In the genomic region with DNA sequence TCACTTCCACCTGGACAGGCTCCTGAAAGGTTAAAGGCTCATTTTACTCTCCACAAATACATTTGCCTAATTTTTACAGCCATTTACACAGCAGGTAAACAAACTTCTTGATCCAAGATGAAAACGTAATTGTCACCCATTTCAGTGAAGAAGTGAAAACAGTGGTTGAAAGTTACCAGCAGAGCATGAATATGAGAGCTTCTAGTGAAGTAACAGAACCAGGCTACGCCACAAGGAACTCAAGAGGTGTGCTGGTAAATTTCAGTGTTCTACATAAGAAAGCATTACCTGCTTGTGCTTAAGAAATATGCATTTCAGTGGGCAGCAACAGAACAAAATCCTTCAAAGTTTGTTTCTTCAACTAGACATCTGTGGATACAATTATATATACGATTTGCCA, we compare ENCODE assay signal across 23 cellular contexts.
A peak's percentile ranks its signal among the peaks of the same experiment; 100 is the strongest.
DNase-seq lines count a peak whose midpoint lies in the region; FAIRE-seq and TF ChIP-seq lines count a peak whose summit lies in the region.
"Had no signal": no experiment of that assay in that cellular context is flagged by ENCODE, and none has a peak within 500 bp of the region (broad histone marks: within the 10 kb centered on the region; RNA-seq: fewer than 3 reads in every experiment).

No MANE protein-coding gene starts in this region.

- no peak overlapping the region for H3K4ac ChIP-seq in mesenchymal stem cell (ENCODE audit: low read depth in 1 of 2, low read length in 2 of 2)

- H2AFZ ChIP-seq in OCI-LY3 (ENCODE audit: low read depth, low read length), result no peak overlapping the region
- H2AFZ ChIP-seq in mesenchymal stem cell (ENCODE audit: low read depth, low read length), result no peak overlapping the region

- H4K8ac ChIP-seq in mesenchymal stem cell (ENCODE audit: low read length), result no peak overlapping the region

- H3K36me3 ChIP-seq in OCI-LY3 (replicated peaks; ENCODE audit: low read depth, low read length) (no peaks in the 10 kb centered on the region), mesenchymal stem cell (ENCODE audit: control insufficient read depth in 1 of 2, insufficient read depth in 2 of 2, low read depth in 1 of 2, low read length in 2 of 2) (no peaks in the 10 kb centered on the region)
- H3K36me3 ChIP-seq: BE2C; BLaER1 treated with 17β-estradiol and CSF1 and Interleukin-3, amounts not matched to agents 10 nM and 100 nM had no signal

- 60% methylated on average over 2 of the region's 3 CpGs for WGBS in mesenchymal stem cell

- H2BK12ac ChIP-seq in mesenchymal stem cell (ENCODE audit: low read length in 2 of 2), result no peak overlapping the region

- H3K4me1 Mint-ChIP-seq in nephron progenitor cell, result peaks cover 12% of the 10 kb centered on the region
- H3K4me1 Mint-ChIP-seq: CD14-positive monocyte; CD8-positive, alpha-beta memory T cell had no signal

- peak; percentile 48 for FAIRE-seq in H54 (lab: Jason Lieb, UNC)
- FAIRE-seq: A204.1, D721Med, GM12878 had no signal

- no peak overlapping the region for H3K4me3 Mint-ChIP-seq in nephron progenitor cell
- H3K4me3 Mint-ChIP-seq: CD14-positive monocyte; CD4-positive, alpha-beta T cell; CD8-positive, alpha-beta memory T cell; H9 had no signal

- no peak overlapping the region for H2BK120ac ChIP-seq in mesenchymal stem cell (ENCODE audit: low read depth, low read length)

- H3K27ac ChIP-seq in OCI-LY3 (ENCODE audit: low read length) (no peak overlapping the region), mesenchymal stem cell (ENCODE audit: low read length, poor library complexity, severe bottlenecking) (no peak overlapping the region)
- H3K27ac ChIP-seq: 22Rv1; BLaER1 treated with 17β-estradiol and CSF1 and Interleukin-3, amounts not matched to agents 10 nM and 100 nM had no signal

- H3K27ac Mint-ChIP-seq in nephron progenitor cell, result peak overlapping the region; percentile 34
- H3K27ac Mint-ChIP-seq: CD14-positive monocyte; CD4-positive, alpha-beta T cell; CD8-positive, alpha-beta memory T cell; H9 had no signal

- H3K27me3 Mint-ChIP-seq in nephron progenitor cell (ENCODE audit: low read depth, poor library complexity), result no peaks in the 10 kb centered on the region
- H3K27me3 Mint-ChIP-seq: CD4-positive, alpha-beta T cell had no signal

- H3K4me2 ChIP-seq in OCI-LY3 (ENCODE audit: low read length), result 0 out of 2 replicates have a peak overlapping the region, but pooled peaks have one; percentile 27
- no peak overlapping the region for H3K4me2 ChIP-seq in mesenchymal stem cell (ENCODE audit: low read length, poor library complexity, severe bottlenecking)
- H3K4me2 ChIP-seq: BLaER1 treated with 17β-estradiol and CSF1 and Interleukin-3, amounts not matched to agents 10 nM and 100 nM had no signal

- no peak overlapping the region for H3K14ac ChIP-seq in mesenchymal stem cell (ENCODE audit: low read length in 2 of 2)

- DNase-seq in NCI-H2107 treated with DMSO at 0.1 percent for 48 hours (lab: John Stamatoyannopoulos, UW; ENCODE audit: unreplicated experiment), result peak; percentile 62
- no peak for DNase-seq in NCI-H2107 (lab: John Stamatoyannopoulos, UW)
- no peak for DNase-seq in H54 (ENCODE audit: insufficient read length, low spot score)
- DNase-seq in nephron progenitor cell, result no peak
- DNase-seq in stimulated activated CD4-positive, alpha-beta T cell treated with anti-CD3 and anti-CD28 coated beads, Interleukin-15, amount 100 ng/mL, for 24 hours, result no peak
- no peak for DNase-seq in Ammon's horn (ENCODE audit: low spot score)
- DNase-seq in mesenchymal stem cell, result no peak
- DNase-seq: BE2C; CD4-positive, alpha-beta T cell; CD8-positive, alpha-beta memory T cell; DMS 273 treated with DMSO at 0.1 percent for 48 hours; DMS79; EL; GDM1; GOT3; H9 had no signal

- no peak overlapping the region for H2BK15ac ChIP-seq in mesenchymal stem cell (ENCODE audit: low read depth, poor library complexity, severe bottlenecking)

- H3K9me3 ChIP-seq in OCI-LY3 (ENCODE audit: insufficient read depth, low read length) (no peaks in the 10 kb centered on the region), mesenchymal stem cell (ENCODE audit: control insufficient read depth, low read length) (no peaks in the 10 kb centered on the region)
- H3K9me3 ChIP-seq: BE2C had no signal

- peaks cover 4% of the 10 kb centered on the region for H3K36me3 Mint-ChIP-seq in nephron progenitor cell (ENCODE audit: low read depth)
- H3K36me3 Mint-ChIP-seq: CD14-positive monocyte; CD8-positive, alpha-beta memory T cell had no signal

- no peak overlapping the region for H3K9ac ChIP-seq in OCI-LY3 (ENCODE audit: low read length)
- no peak overlapping the region for H3K9ac ChIP-seq in mesenchymal stem cell (ENCODE audit: low read length)
- H3K9ac ChIP-seq: BLaER1 treated with 17β-estradiol and CSF1 and Interleukin-3, amounts not matched to agents 10 nM and 100 nM had no signal

- H3K79me1 ChIP-seq in mesenchymal stem cell (replicated peaks; ENCODE audit: low read length, poor library complexity, severe bottlenecking), result no peaks in the 10 kb centered on the region

- H3K79me2 ChIP-seq in OCI-LY3 (ENCODE audit: low read length), result no peaks in the 10 kb centered on the region

- H3K4me1 ChIP-seq in OCI-LY3 (ENCODE audit: low read length) (peaks cover 8% of the 10 kb centered on the region), mesenchymal stem cell (ENCODE audit: control insufficient read depth, insufficient read depth, low read depth, low read length) (peaks cover 2% of the 10 kb centered on the region)
- H3K4me1 ChIP-seq: BLaER1 treated with 17β-estradiol and CSF1 and Interleukin-3, amounts not matched to agents 10 nM and 100 nM had no signal

- H3K27me3 ChIP-seq in OCI-LY3 (ENCODE audit: low read depth, low read length) (no peaks in the 10 kb centered on the region), mesenchymal stem cell (ENCODE audit: control insufficient read depth in 1 of 2, insufficient read depth in 1 of 2, low read length in 2 of 2) (no peaks in the 10 kb centered on the region)
- H3K27me3 ChIP-seq: BE2C; BLaER1 treated with 17β-estradiol and CSF1 and Interleukin-3, amounts not matched to agents 10 nM and 100 nM had no signal

- no peak overlapping the region for H2AK5ac ChIP-seq in mesenchymal stem cell (ENCODE audit: low read length, severe bottlenecking)

- no peak overlapping the region for H4K91ac ChIP-seq in mesenchymal stem cell (ENCODE audit: low read length)

- no peak overlapping the region for H2BK5ac ChIP-seq in mesenchymal stem cell (ENCODE audit: low read depth, low read length, poor library complexity, severe bottlenecking)

- no peaks in the 10 kb centered on the region for H4K20me1 ChIP-seq in OCI-LY3 (ENCODE audit: insufficient read depth, low read length)
- H4K20me1 ChIP-seq: BLaER1 treated with 17β-estradiol and CSF1 and Interleukin-3, amounts not matched to agents 10 nM and 100 nM had no signal

- H3K4me3 ChIP-seq in OCI-LY3 (ENCODE audit: low read length), result no peak overlapping the region
- H3K4me3 ChIP-seq in mesenchymal stem cell (ENCODE audit: insufficient read depth in 1 of 2, low read depth in 1 of 2, low read length in 2 of 2), result no peak overlapping the region
- H3K4me3 ChIP-seq: BLaER1 treated with 17β-estradiol and CSF1 and Interleukin-3, amounts not matched to agents 10 nM and 100 nM; GM12878 had no signal

- H3K18ac ChIP-seq in mesenchymal stem cell (ENCODE audit: low read depth in 1 of 2, low read length in 2 of 2), result no peak overlapping the region

- TF ChIP-seq CTCF in OCI-LY3 (IDR thresholded peaks at IDR 0.05; ENCODE audit: low read depth, low read length) (no peak), nephron progenitor cell (IDR thresholded peaks at IDR 0.05) (no peak)

- H3K23ac ChIP-seq in mesenchymal stem cell (ENCODE audit: low read length in 2 of 2), result no peak overlapping the region

- H3K9me3 Mint-ChIP-seq in nephron progenitor cell, result peaks cover 9% of the 10 kb centered on the region
- H3K9me3 Mint-ChIP-seq: CD4-positive, alpha-beta T cell; H9 had no signal

- TF ChIP-seq POLR2A in H54 (IDR thresholded peaks at IDR 0.05; ENCODE audit: low read depth, low read length), result no peak
